ENCODE assay signal across 8 cellular contexts in the genomic region with DNA sequence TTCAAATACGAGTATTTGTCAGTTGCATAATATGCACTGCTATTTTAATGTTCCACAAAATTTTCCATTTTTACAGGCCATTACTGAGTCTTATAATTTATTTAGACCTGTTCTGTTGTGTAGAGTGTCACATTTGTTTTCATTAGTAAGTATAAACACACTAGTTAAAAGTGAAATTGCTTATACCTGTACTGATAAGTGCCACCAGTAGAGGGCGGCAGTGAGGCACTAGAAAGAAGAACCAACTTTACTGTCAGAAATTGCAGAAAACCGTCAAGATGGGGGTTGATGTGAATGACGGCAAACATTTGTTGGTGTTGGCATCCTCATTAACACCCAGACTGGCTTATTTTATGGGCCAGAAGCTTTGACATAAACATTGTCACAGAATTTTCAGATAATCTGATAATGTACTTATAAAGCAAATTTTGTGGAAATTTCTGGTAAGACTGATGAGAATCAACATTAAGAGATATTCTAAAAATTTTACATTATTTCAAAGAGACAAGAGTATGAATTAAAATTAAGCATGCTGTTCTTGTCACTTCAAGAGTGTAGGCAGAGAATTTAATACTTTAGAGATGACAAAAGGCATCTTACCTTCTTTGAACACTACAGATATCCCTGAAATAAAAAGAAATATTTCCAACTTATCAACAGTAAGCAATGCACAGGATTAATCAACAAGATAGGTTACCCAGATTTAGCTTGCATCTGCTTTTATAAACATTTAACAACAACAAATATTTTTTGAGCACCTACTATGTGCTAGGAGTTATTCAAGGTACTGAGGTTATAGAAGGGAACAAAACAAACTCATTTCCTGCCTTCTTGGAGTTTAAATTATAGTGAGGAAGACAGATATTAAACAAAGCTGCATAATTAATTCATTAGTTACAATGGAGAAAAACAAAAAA. TPM values are rescaled to one million over a fixed set of nuclear protein-coding genes. Genes with fewer than 3 reads are reported as not detected.
DNase-seq lines count a peak whose midpoint lies in the region; ATAC-seq and TF ChIP-seq lines count a peak whose summit lies in the region.

No MANE protein-coding gene starts in this region.

- H3K9me3 ChIP-seq in BE2C, result no peaks in the 10 kb centered on the region
- H3K9me3 ChIP-seq in HAP-1, result no peaks in the 10 kb centered on the region

- TF ChIP-seq CTCF in BE2C (IDR thresholded peaks at IDR 0.05; ENCODE audit: low read depth, low read length), result peak; percentile 97

- H3K4me1 Mint-ChIP-seq in natural killer cell treated with Interleukin-12 subunit alpha and Interleukin-12 subunit beta and Interleukin-15 and Interleukin-18, amount 100 ng/mL, for 72 hours (ENCODE audit: low read depth in 2 of 2), result peaks cover 38 to 50% of the 10 kb centered on the region in 2 donors

- H3K4me1 ChIP-seq in BE2C (peaks cover 7% of the 10 kb centered on the region; the same call in 1 of the 2 replicates), HAP-1 (no peaks in the 10 kb centered on the region)

- no peaks in the 10 kb centered on the region for H3K36me3 ChIP-seq in BE2C
- no peaks in the 10 kb centered on the region for H3K36me3 ChIP-seq in HAP-1 (replicated peaks)

- peak; percentile 69 for DNase-seq in BE2C
- peak; percentile 62 to 84 for DNase-seq in HAP-1 (ENCODE audit: low spot score in 2 of 2)
- DNase-seq in NOMO-1 treated with DMSO at 0.1 percent for 48 hours (lab: John Stamatoyannopoulos, UW; ENCODE audit: unreplicated experiment), result peak; percentile 52
- DNase-seq in activated CD8-positive, alpha-beta memory T cell treated with anti-CD3 and anti-CD28 coated beads, Interleukin-2, amount 50 U/mL, for 24 hours (ENCODE audit: extremely low read depth), result peak; percentile 54
- DNase-seq in erythroblast (lab: John Stamatoyannopoulos, UW), result peak; percentile 65 to 81
- peak; percentile 77 for DNase-seq in natural killer cell treated with Interleukin-12 subunit alpha and Interleukin-12 subunit beta and Interleukin-15 and Interleukin-18, amount 100 ng/mL, for 72 hours (ENCODE audit: low spot score)
- peak; percentile 46 to 83 (median 62) for DNase-seq in stimulated activated naive CD4-positive, alpha-beta T cell (lab: John Stamatoyannopoulos, UW)

- H3K27me3 ChIP-seq in BE2C (peaks cover 31% of the 10 kb centered on the region), HAP-1 (ENCODE audit: low read depth) (no peaks in the 10 kb centered on the region)

- peak overlapping the region; percentile 65 for H3K4me3 Mint-ChIP-seq in natural killer cell treated with Interleukin-12 subunit alpha and Interleukin-12 subunit beta and Interleukin-15 and Interleukin-18, amount 100 ng/mL, for 72 hours

- ATAC-seq in natural killer cell treated with Interleukin-12 subunit alpha and Interleukin-12 subunit beta and Interleukin-15 and Interleukin-18, amount 100 ng/mL, for 72 hours, result peak in 1 of 2 donors; percentile 38
- ATAC-seq in GM19351 (IDR thresholded peaks at IDR 0.05; ENCODE audit: unreplicated experiment), result no peak

- peaks cover 0 to 7% of the 10 kb centered on the region in 2 donors for H3K27me3 Mint-ChIP-seq in natural killer cell treated with Interleukin-12 subunit alpha and Interleukin-12 subunit beta and Interleukin-15 and Interleukin-18, amount 100 ng/mL, for 72 hours

- peak overlapping the region; percentile 34 to 44 for H3K27ac Mint-ChIP-seq in natural killer cell treated with Interleukin-12 subunit alpha and Interleukin-12 subunit beta and Interleukin-15 and Interleukin-18, amount 100 ng/mL, for 72 hours

- TF ChIP-seq POLR2A in erythroblast (IDR thresholded peaks at IDR 0.05; ENCODE audit: low read length), result no peak

- H3K9me3 Mint-ChIP-seq in natural killer cell treated with Interleukin-12 subunit alpha and Interleukin-12 subunit beta and Interleukin-15 and Interleukin-18, amount 100 ng/mL, for 72 hours, result peaks cover 3% of the 10 kb centered on the region

- in situ Hi-C loops in HAP-1 (cut with MboI; ENCODE audit: low sequenced_read_pairs), result loop anchor here (10.0 kb wide), 1 partner anchor 443 kb away; no protein-coding TSS in a partner anchor

- H3K36me3 Mint-ChIP-seq in natural killer cell treated with Interleukin-12 subunit alpha and Interleukin-12 subunit beta and Interleukin-15 and Interleukin-18, amount 100 ng/mL, for 72 hours, result peaks cover 15% of the 10 kb centered on the region

- H3K4me3 ChIP-seq in BE2C (ENCODE audit: low read depth, low read length) (no peak overlapping the region), HAP-1 (no peak overlapping the region)

RNA-seq across cellular contexts. Expression of gene ALPK1, which starts 24.9 kb away (rescaled TPM):
- polyA plus RNA-seq in BE2C (2012; ENCODE audit: insufficient read depth, insufficient read length, low read depth), result not detected
- total RNA-seq in natural killer cell treated with Interleukin-12 subunit alpha and Interleukin-12 subunit beta and Interleukin-15 and Interleukin-18, amount 100 ng/mL, for 72 hours, result 10 to 100 TPM; 33.3 to 49.5 TPM

RNA-seq across cellular contexts. Expression of gene TIFA, which starts 36.3 kb away (rescaled TPM):
- polyA plus RNA-seq in BE2C (2012; ENCODE audit: insufficient read depth, insufficient read length, low read depth), result 1.4 TPM
- total RNA-seq in natural killer cell treated with Interleukin-12 subunit alpha and Interleukin-12 subunit beta and Interleukin-15 and Interleukin-18, amount 100 ng/mL, for 72 hours, result 100 to 1,000 TPM in 1 of 2 donors, 10 to 100 TPM in 1; 64.5 to 101 TPM
